Comparison of ENCODE assay signal across 9 cellular contexts in genomic region chr12:69497308-69498026, GRCh38. TPM values are rescaled to one million over a fixed set of nuclear protein-coding genes. Genes with fewer than 3 reads are reported as not detected.
DNase-seq lines count a peak whose midpoint lies in the region; ATAC-seq and TF ChIP-seq lines count a peak whose summit lies in the region.
"Had no signal": no experiment of that assay in that cellular context is flagged by ENCODE, and none has a peak within 500 bp of the region (broad histone marks: within the 10 kb centered on the region; RNA-seq: fewer than 3 reads in every experiment).

No MANE protein-coding gene starts in this region.

- no peak overlapping the region for H2BK5ac ChIP-seq in mesendoderm (ENCODE audit: low read length)

- in situ Hi-C loops in transverse colon (cut with MboI; ENCODE audit: low pct_ligation_motif_present in 1 of 4, low pct_unique_long_range_greater_than_20kb in 1 of 4, low sequenced_read_pairs in 3 of 4) = no loop called here

- 60 to 61% methylated on average over 4 of the region's 4 CpGs for WGBS in heart right ventricle, 2 donors
- 72 to 86% methylated on average over 4 of the region's 4 CpGs for whole genome bisulfite sequencing in lower leg skin, 2 donors
- no CpG with 5 or more reads among the region's 4 CpGs for WGBS in mesendoderm (ENCODE audit: extremely low coverage, insufficient coverage, low lambda C conversion rate)
- WGBS in transverse colon (ENCODE audit: low coverage in 1 of 2), 2 donors = 52 to 57% methylated on average over 1 to 4 of the region's 4 CpGs

- H3K4ac ChIP-seq in mesendoderm (ENCODE audit: low read depth, low read length) = no peak overlapping the region

- peak; percentile 95 for ATAC-seq in GM18502 (IDR thresholded peaks at IDR 0.05; ENCODE audit: poor library complexity, unreplicated experiment)
- peak; percentile 96 for ATAC-seq in GM21717 (IDR thresholded peaks at IDR 0.05; ENCODE audit: unreplicated experiment)
- peak in 6 of 8 donors; percentile 44 to 74 (median 69) for ATAC-seq in heart right ventricle

- TF ChIP-seq CTCF in heart right ventricle (IDR thresholded peaks at IDR 0.05) (no peak), lower leg skin (IDR thresholded peaks at IDR 0.05) (no peak), transverse colon (IDR thresholded peaks at IDR 0.05) (no peak)

- no peak overlapping the region for H3K4me2 ChIP-seq in mesendoderm (ENCODE audit: low read length)
- H3K4me2 ChIP-seq: KMS-11 had no signal

- H3K18ac ChIP-seq in mesendoderm (ENCODE audit: low read length) = no peak overlapping the region

- no peak for TF ChIP-seq EP300 in transverse colon (IDR thresholded peaks at IDR 0.05; ENCODE audit: low read depth)

- intact Hi-C loops in heart right ventricle (cut with DNase I) (no loop called here), lower leg skin (cut with DNase I; ENCODE audit: low total_unique reads) (no loop called here), transverse colon (cut with DNase I; ENCODE audit: low total_unique reads) (no loop called here)

- H3K4me1 ChIP-seq in heart right ventricle = peaks cover 0 to 53% (median 24%) of the 10 kb centered on the region in 9 donors
- no peaks in the 10 kb centered on the region for H3K4me1 ChIP-seq in mesendoderm (ENCODE audit: control insufficient read depth, low read depth, low read length)
- peaks cover 6 to 24% (median 11%) of the 10 kb centered on the region in 4 donors for H3K4me1 ChIP-seq in transverse colon

- no peaks in the 10 kb centered on the region for H3K27me3 ChIP-seq in heart right ventricle
- H3K27me3 ChIP-seq in mesendoderm (ENCODE audit: insufficient read depth, low read length, poor library complexity) = no peaks in the 10 kb centered on the region
- H3K27me3 ChIP-seq in transverse colon = no peaks in the 10 kb centered on the region

- TF ChIP-seq POLR2A in lower leg skin (IDR thresholded peaks at IDR 0.05) = no peak
- TF ChIP-seq POLR2A in transverse colon (IDR thresholded peaks at IDR 0.05) = no peak

- no peak overlapping the region for H3K56ac ChIP-seq in mesendoderm (ENCODE audit: low read length)

- H3K36me3 ChIP-seq in KOPT-K1 (ENCODE audit: insufficient read depth, low read length) (no peaks in the 10 kb centered on the region), heart right ventricle (no peaks in the 10 kb centered on the region), mesendoderm (ENCODE audit: control insufficient read depth, insufficient read depth, low read length) (no peaks in the 10 kb centered on the region), transverse colon (no peaks in the 10 kb centered on the region)

- no peak overlapping the region for H2AK5ac ChIP-seq in mesendoderm (ENCODE audit: low read length)

- peaks cover 12% of the 10 kb centered on the region for H3K79me1 ChIP-seq in mesendoderm (ENCODE audit: low read length)

- H2BK120ac ChIP-seq in mesendoderm (ENCODE audit: low read depth, low read length) = no peak overlapping the region

- H3K23ac ChIP-seq in mesendoderm (ENCODE audit: low read length) = no peak overlapping the region

- no peak overlapping the region for H3K9ac ChIP-seq in mesendoderm (ENCODE audit: low read length)
- H3K9ac ChIP-seq: KMS-11 had no signal

- H3K27ac ChIP-seq in KOPT-K1 (ENCODE audit: low read depth, low read length, poor library complexity, severe bottlenecking) (peak overlapping the region; percentile 72), heart right ventricle (peak overlapping the region in 2 of 10 donors; percentile 3 to 69), mesendoderm (ENCODE audit: low read depth, low read length) (no peak overlapping the region), transverse colon (no peak overlapping the region)
- H3K27ac ChIP-seq: KMS-11 had no signal

- no peak overlapping the region for H4K5ac ChIP-seq in mesendoderm (ENCODE audit: low read length)

- no peak overlapping the region for H4K8ac ChIP-seq in mesendoderm (ENCODE audit: low read depth, low read length)

- H3K4me3 ChIP-seq in heart right ventricle (no peak overlapping the region), lower leg skin (ENCODE audit: low read depth, poor library complexity, severe bottlenecking) (no peak overlapping the region), mesendoderm (ENCODE audit: low read length) (no peak overlapping the region), transverse colon (no peak overlapping the region)

- H3K9me3 ChIP-seq in KOPT-K1 (ENCODE audit: insufficient read depth, low read length, poor library complexity, severe bottlenecking) = no peaks in the 10 kb centered on the region
- no peaks in the 10 kb centered on the region for H3K9me3 ChIP-seq in heart right ventricle
- H3K9me3 ChIP-seq in transverse colon = no peaks in the 10 kb centered on the region

- H3K79me2 ChIP-seq in mesendoderm (ENCODE audit: control insufficient read depth, insufficient read depth, low read length) = peaks cover 31% of the 10 kb centered on the region

- H2BK15ac ChIP-seq in mesendoderm (replicated peaks; ENCODE audit: low read depth) = no peak overlapping the region

- DNase-seq in heart right ventricle (no peak), DMS53 treated with DMSO at 0.1 percent for 48 hours (lab: John Stamatoyannopoulos, UW; ENCODE audit: unreplicated experiment) (no peak), lower leg skin (ENCODE audit: low spot score in 2 of 2) (no peak), mesendoderm (no peak), transverse colon (no peak)

RNA-seq across cellular contexts. Expression of gene FRS2, which starts 27.3 kb away (rescaled TPM):
- total RNA-seq in heart right ventricle (10 to 100 TPM; 18.2 to 26.0 (median 20.0) TPM), lower leg skin (10 to 100 TPM; 33.7 to 64.7 (median 43.5) TPM), transverse colon (10 to 100 TPM; 16.7 to 48.6 (median 25.3) TPM)
- polyA plus RNA-seq in heart right ventricle = 1 to 10 TPM; 2.9 to 3.5 TPM
- 18.5 TPM for polyA plus RNA-seq in mesendoderm (2013, experiment 1 of 2)
- polyA plus RNA-seq in mesendoderm (2013, experiment 2 of 2) = 18.4 TPM
